In the genomic region with DNA sequence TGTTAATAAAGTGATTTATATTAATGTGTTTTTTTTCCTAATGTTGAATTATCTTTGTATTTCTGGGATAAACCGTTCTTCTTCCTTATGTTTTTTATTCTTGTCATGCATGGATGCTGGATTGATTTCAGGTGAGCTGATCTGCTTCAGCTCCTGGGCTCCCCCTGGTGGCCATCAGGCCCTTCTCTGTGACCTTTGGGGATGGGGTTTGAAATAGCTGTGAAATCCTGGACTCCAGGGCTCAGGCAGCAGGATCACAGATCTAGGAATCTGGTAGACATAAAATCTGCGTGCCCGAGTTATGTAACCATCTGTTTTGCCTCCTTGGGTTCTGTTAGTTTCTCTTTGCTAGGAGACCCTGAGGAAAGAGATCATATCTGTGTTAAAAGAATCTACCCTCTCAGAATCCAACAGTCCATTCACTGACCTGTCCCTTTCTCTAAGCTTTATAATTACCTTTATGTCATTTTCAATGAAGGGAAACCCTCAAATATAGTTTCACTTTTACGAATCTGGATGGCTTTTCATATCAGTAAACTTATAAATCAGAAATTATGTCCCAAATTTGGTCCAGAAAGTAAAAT, we compare ENCODE assay signal across 1 cellular context.
TF ChIP-seq lines count a peak whose summit lies in the region.

No MANE protein-coding gene starts in this region.

TF ChIP-seq in SK-N-SH, 30 proteins besides CTCF, POLR2A, EP300 and RAD21 (continued from another document):
- TF ChIP-seq, protein P1, sequence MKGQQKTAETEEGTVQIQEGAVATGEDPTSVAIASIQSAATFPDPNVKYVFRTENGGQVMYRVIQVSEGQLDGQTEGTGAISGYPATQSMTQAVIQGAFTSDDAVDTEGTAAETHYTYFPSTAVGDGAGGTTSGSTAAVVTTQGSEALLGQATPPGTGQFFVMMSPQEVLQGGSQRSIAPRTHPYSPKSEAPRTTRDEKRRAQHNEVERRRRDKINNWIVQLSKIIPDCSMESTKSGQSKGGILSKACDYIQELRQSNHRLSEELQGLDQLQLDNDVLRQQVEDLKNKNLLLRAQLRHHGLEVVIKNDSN (IDR thresholded peaks at IDR 0.05; ENCODE audit: borderline replicate concordance, low read depth) = no peak
- no peak for TF ChIP-seq YY1 (IDR thresholded peaks at IDR 0.05; ENCODE audit: low read depth)
- no peak for TF ChIP-seq TAF1 (IDR thresholded peaks at IDR 0.05; ENCODE audit: borderline replicate concordance, low read depth, low read length)
- TF ChIP-seq, protein P2, sequence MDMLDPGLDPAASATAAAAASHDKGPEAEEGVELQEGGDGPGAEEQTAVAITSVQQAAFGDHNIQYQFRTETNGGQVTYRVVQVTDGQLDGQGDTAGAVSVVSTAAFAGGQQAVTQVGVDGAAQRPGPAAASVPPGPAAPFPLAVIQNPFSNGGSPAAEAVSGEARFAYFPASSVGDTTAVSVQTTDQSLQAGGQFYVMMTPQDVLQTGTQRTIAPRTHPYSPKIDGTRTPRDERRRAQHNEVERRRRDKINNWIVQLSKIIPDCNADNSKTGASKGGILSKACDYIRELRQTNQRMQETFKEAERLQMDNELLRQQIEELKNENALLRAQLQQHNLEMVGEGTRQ (IDR thresholded peaks at IDR 0.05; ENCODE audit: borderline replicate concordance, low read depth, low read length) = no peak
- no peak for TF ChIP-seq CHD2 (IDR thresholded peaks at IDR 0.05; ENCODE audit: low read length, partially characterized antibody)
- no peak for TF ChIP-seq FOSL2 (IDR thresholded peaks at IDR 0.05; ENCODE audit: borderline replicate concordance, low read depth)
- no peak for TF ChIP-seq NFIC (IDR thresholded peaks at IDR 0.05; ENCODE audit: borderline replicate concordance)
- TF ChIP-seq, protein P3, sequence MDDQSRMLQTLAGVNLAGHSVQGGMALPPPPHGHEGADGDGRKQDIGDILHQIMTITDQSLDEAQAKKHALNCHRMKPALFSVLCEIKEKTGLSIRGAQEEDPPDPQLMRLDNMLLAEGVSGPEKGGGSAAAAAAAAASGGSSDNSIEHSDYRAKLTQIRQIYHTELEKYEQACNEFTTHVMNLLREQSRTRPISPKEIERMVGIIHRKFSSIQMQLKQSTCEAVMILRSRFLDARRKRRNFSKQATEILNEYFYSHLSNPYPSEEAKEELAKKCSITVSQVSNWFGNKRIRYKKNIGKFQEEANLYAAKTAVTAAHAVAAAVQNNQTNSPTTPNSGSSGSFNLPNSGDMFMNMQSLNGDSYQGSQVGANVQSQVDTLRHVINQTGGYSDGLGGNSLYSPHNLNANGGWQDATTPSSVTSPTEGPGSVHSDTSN (IDR thresholded peaks at IDR 0.05) = no peak
- no peak for TF ChIP-seq FOXJ3 (CRISPR knock-in tag; IDR thresholded peaks at IDR 0.05)
- no peak for TF ChIP-seq ELF1 (IDR thresholded peaks at IDR 0.05)
- TF ChIP-seq, protein P4, sequence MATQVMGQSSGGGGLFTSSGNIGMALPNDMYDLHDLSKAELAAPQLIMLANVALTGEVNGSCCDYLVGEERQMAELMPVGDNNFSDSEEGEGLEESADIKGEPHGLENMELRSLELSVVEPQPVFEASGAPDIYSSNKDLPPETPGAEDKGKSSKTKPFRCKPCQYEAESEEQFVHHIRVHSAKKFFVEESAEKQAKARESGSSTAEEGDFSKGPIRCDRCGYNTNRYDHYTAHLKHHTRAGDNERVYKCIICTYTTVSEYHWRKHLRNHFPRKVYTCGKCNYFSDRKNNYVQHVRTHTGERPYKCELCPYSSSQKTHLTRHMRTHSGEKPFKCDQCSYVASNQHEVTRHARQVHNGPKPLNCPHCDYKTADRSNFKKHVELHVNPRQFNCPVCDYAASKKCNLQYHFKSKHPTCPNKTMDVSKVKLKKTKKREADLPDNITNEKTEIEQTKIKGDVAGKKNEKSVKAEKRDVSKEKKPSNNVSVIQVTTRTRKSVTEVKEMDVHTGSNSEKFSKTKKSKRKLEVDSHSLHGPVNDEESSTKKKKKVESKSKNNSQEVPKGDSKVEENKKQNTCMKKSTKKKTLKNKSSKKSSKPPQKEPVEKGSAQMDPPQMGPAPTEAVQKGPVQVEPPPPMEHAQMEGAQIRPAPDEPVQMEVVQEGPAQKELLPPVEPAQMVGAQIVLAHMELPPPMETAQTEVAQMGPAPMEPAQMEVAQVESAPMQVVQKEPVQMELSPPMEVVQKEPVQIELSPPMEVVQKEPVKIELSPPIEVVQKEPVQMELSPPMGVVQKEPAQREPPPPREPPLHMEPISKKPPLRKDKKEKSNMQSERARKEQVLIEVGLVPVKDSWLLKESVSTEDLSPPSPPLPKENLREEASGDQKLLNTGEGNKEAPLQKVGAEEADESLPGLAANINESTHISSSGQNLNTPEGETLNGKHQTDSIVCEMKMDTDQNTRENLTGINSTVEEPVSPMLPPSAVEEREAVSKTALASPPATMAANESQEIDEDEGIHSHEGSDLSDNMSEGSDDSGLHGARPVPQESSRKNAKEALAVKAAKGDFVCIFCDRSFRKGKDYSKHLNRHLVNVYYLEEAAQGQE (IDR thresholded peaks at IDR 0.05; ENCODE audit: low read depth, low read length) = no peak
- TF ChIP-seq POLR2AphosphoS5 (IDR thresholded peaks at IDR 0.05; ENCODE audit: low read depth, low read length) = no peak
- TF ChIP-seq SMC3 (IDR thresholded peaks at IDR 0.05; ENCODE audit: low read depth, low read length) = peak; percentile 97
- TF ChIP-seq FOXM1 (IDR thresholded peaks at IDR 0.05; ENCODE audit: low read depth) = no peak
